In the genomic region with DNA sequence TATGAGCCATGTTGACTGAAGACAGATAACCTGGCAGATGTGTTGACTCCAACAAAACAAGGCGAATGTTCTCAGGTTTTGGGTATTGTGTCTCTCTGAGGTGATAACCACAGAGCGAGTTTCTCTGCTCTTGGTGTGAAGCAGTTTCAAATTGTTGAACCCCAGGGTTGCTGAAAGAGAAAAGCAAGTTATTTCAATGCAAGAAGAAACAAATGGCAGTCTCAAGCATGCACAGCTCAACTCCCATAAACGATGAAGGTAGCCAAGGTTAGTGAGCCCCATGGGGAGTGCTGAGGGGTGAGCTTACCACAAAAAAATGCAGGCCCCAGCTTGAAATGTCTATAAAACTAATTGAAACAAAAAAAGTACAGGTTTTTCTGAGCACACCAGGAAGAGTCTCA, we compare ENCODE assay signal across 13 cellular contexts.
DNase-seq lines count a peak whose midpoint lies in the region; ATAC-seq and TF ChIP-seq lines count a peak whose summit lies in the region.
"Had no signal": no experiment of that assay in that cellular context is flagged by ENCODE, and none has a peak within 500 bp of the region (broad histone marks: within the 10 kb centered on the region; RNA-seq: fewer than 3 reads in every experiment).

No MANE protein-coding gene starts in this region.

- DNase-seq in activated T-cell treated with anti-CD3 and anti-CD28 coated beads, Interleukin-2, amount 50 U/mL, for 24 hours = no peak
- DNase-seq in activated T-cell treated with anti-CD3 and anti-CD28 coated beads, Interleukin-2, amount 50 U/mL, for 1 hour = no peak
- DNase-seq in T-cell (peak in 4 of 34 experiments; percentile 2 to 23 (median 8)), fibroblast of the aortic adventitia (ENCODE audit: low read depth) (peak; percentile 42), NCI-H1436 (lab: John Stamatoyannopoulos, UW) (no peak)
- no peak for DNase-seq in stimulated activated naive CD8-positive, alpha-beta T cell treated with anti-CD3 and anti-CD28 coated beads, Interleukin-15, Interleukin-2, amounts not matched to agents 100 U/mL and 50 U/mL, for 24 hours
- DNase-seq in activated CD4-positive, CD25-positive, alpha-beta regulatory T cell (lab: John Stamatoyannopoulos, UW) = no peak
- DNase-seq: ACHN; effector CD4-positive, alpha-beta T cell; naive B cell; NCI-H2227 treated with DMSO at 0.1 percent for 48 hours had no signal

- peak overlapping the region; percentile 7 for H3K4me3 Mint-ChIP-seq in activated T-cell treated with anti-CD3 and anti-CD28 coated beads, Interleukin-2, amount 50 U/mL, for 24 hours
- peak overlapping the region in 2 of 3 donors; percentile 10 to 19 for H3K4me3 Mint-ChIP-seq in T-cell
- H3K4me3 Mint-ChIP-seq: activated naive CD4-positive, alpha-beta T cell treated with anti-CD3 and anti-CD28 coated beads, Interleukin-2, amount 50 U/mL, for 24 hours; naive B cell had no signal

- ATAC-seq in T-cell (replicated peaks in 1 of 4) = peak in 2 of 4 experiments; percentile 35 to 46
- peak; percentile 14 for ATAC-seq in stimulated activated naive CD8-positive, alpha-beta T cell treated with anti-CD3 and anti-CD28 coated beads, Interleukin-15, Interleukin-2, amounts not matched to agents 100 U/mL and 50 U/mL, for 24 hours
- ATAC-seq in GM19395 (IDR thresholded peaks at IDR 0.05; ENCODE audit: unreplicated experiment) = no peak

- H3K27ac Mint-ChIP-seq in activated T-cell treated with anti-CD3 and anti-CD28 coated beads, Interleukin-2, amount 50 U/mL, for 24 hours = peak overlapping the region; percentile 73
- H3K27ac Mint-ChIP-seq in T-cell = peak overlapping the region; percentile 53 to 68
- H3K27ac Mint-ChIP-seq: activated naive CD4-positive, alpha-beta T cell treated with anti-CD3 and anti-CD28 coated beads, Interleukin-2, amount 50 U/mL, for 24 hours; naive B cell had no signal

- no peak overlapping the region for H3K4me3 ChIP-seq in fibroblast of the aortic adventitia (ENCODE audit: low read depth, low read length)

- POLR2A ChIA-PET in T-cell (lab: Charles Lee) = no interaction called here

- H3K9me3 Mint-ChIP-seq in activated T-cell treated with anti-CD3 and anti-CD28 coated beads, Interleukin-2, amount 50 U/mL, for 24 hours = no peaks in the 10 kb centered on the region
- no peaks in the 10 kb centered on the region for H3K9me3 Mint-ChIP-seq in T-cell
- H3K9me3 Mint-ChIP-seq: activated naive CD4-positive, alpha-beta T cell treated with anti-CD3 and anti-CD28 coated beads, Interleukin-2, amount 50 U/mL, for 24 hours had no signal

- CTCF ChIA-PET in T-cell (lab: Charles Lee) = no interaction called here

- H3K36me3 Mint-ChIP-seq in activated T-cell treated with anti-CD3 and anti-CD28 coated beads, Interleukin-2, amount 50 U/mL, for 24 hours (ENCODE audit: low read depth) = no peaks in the 10 kb centered on the region
- H3K36me3 Mint-ChIP-seq in T-cell = no peaks in the 10 kb centered on the region
- H3K36me3 Mint-ChIP-seq: activated naive CD4-positive, alpha-beta T cell treated with anti-CD3 and anti-CD28 coated beads, Interleukin-2, amount 50 U/mL, for 24 hours; naive B cell had no signal

- no peak for TF ChIP-seq CTCF in fibroblast of the aortic adventitia (IDR thresholded peaks at IDR 0.05; ENCODE audit: insufficient read depth, low read length)

- peaks cover 29% of the 10 kb centered on the region for H3K4me1 Mint-ChIP-seq in activated T-cell treated with anti-CD3 and anti-CD28 coated beads, Interleukin-2, amount 50 U/mL, for 24 hours (ENCODE audit: low read depth)
- H3K4me1 Mint-ChIP-seq in T-cell = peaks cover 10 to 36% (median 31%) of the 10 kb centered on the region in 3 donors
- H3K4me1 Mint-ChIP-seq: naive B cell had no signal

- peaks cover 36% of the 10 kb centered on the region for H3K27me3 Mint-ChIP-seq in activated T-cell treated with anti-CD3 and anti-CD28 coated beads, Interleukin-2, amount 50 U/mL, for 24 hours
- H3K27me3 Mint-ChIP-seq in T-cell = peaks cover 0 to 6% of the 10 kb centered on the region in 2 donors
